Comparison of ENCODE assay signal across 11 cellular contexts in the genomic region with DNA sequence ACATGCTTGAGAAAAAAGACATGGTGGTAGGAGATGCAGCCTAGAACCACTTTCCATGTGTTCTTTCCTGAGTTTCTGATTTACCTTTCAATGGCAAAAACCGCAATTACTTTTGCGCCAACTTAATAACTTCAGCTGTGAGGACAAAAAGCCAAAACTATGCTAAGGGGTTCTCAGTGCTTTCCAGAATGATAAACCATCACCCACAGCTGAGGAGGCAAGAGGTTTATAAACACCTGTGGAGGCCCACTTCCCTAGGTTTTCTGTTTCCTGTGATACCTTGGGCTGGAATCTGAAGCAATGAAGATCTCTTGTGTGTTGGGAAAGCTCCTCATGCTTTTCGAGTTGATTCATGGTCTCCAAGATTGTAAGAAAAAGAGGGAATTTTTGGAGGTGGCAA. TPM values are rescaled to one million over a fixed set of nuclear protein-coding genes. Genes with fewer than 3 reads are reported as not detected.
"Had no signal": no experiment of that assay in that cellular context is flagged by ENCODE, and none has a peak within 500 bp of the region (broad histone marks: within the 10 kb centered on the region; RNA-seq: fewer than 3 reads in every experiment).

A gene (plus strand): TSS at position 301 of the 400 bp plus-strand sequence. CDS start 0 bp downstream, at position 301.

- H3K27ac Mint-ChIP-seq: HFFc6, IgD-negative memory B cell had no signal

- H3K36me3 ChIP-seq: HAP-1 had no signal

- H3K9me3 ChIP-seq: HAP-1 had no signal

- H3K9ac ChIP-seq: GM23248 had no signal

- H3K27ac ChIP-seq: GM23248, HL-60 had no signal

- H3K4me1 Mint-ChIP-seq: IgD-negative memory B cell had no signal

- H3K4me1 ChIP-seq: HAP-1 had no signal

- DNase-seq: GM23248, H7, HFFc6, KG1 had no signal

- H3K27me3 Mint-ChIP-seq: IgD-negative memory B cell had no signal

- FAIRE-seq: HepG2 had no signal

- H2AFZ ChIP-seq: GM23248 had no signal

- H3K4me3 Mint-ChIP-seq: HFFc6 had no signal

- H3K36me3 Mint-ChIP-seq: IgD-negative memory B cell had no signal

- ATAC-seq: HCT116, HepG2 had no signal

- H3K4me3 ChIP-seq: GM23248, HAP-1 had no signal

RNA-seq across cellular contexts. Expression of the gene that starts here (rescaled TPM):
- total RNA-seq: GM23248, H4, H7, HepG2, HFFc6, HT1080 had no signal
- polyA plus RNA-seq: GM23248, HepG2, IgD-negative memory B cell had no signal
